ENCODE assay signal across 1 cellular context in the genomic region with DNA sequence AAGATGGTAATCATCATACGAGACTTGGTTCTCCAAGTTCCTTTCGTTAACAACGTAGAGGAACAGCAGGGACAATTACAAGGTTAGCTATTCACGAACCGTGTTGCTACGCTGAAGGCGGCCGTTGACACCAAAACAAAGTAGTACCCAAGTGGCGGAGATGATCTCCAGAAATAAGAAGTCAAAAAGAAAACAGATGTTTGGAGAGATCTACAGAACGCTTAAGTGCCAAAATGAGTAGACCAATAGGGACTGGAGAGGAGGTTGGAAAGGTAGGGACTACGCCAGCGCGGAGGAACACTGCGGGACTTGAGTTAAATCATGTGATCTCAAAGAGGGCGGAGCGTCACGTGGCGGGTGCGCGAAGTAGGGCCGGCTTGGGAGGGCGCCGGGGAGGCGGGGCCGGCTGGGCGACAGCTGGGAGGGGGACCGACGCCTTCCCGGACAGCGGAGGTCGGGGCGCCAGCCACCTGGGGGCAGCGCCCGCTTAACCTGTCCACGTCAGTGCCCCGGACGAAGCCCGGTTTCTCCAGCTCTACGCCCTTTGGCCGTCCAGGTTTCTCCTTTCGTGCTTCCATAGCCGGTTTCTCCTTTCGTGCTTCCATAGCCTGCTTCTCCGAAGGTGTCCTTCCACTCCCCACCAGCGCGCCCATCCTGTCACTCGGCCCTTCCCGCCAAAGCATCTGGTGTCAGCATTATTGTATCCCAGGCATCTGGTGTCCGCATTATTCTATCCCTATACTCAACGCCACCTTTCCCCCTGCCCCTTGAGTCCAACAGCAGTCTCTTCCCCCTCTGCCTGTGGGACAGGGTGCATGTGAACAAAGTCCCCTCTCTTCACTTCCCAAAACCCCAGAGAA.
TF ChIP-seq lines count a peak whose summit lies in the region.

No MANE protein-coding gene starts in this region.

TF ChIP-seq in K562, 482 proteins besides CTCF, POLR2A, EP300 and RAD21 (continued from another document and continues in another):
- TF ChIP-seq, protein P1, sequence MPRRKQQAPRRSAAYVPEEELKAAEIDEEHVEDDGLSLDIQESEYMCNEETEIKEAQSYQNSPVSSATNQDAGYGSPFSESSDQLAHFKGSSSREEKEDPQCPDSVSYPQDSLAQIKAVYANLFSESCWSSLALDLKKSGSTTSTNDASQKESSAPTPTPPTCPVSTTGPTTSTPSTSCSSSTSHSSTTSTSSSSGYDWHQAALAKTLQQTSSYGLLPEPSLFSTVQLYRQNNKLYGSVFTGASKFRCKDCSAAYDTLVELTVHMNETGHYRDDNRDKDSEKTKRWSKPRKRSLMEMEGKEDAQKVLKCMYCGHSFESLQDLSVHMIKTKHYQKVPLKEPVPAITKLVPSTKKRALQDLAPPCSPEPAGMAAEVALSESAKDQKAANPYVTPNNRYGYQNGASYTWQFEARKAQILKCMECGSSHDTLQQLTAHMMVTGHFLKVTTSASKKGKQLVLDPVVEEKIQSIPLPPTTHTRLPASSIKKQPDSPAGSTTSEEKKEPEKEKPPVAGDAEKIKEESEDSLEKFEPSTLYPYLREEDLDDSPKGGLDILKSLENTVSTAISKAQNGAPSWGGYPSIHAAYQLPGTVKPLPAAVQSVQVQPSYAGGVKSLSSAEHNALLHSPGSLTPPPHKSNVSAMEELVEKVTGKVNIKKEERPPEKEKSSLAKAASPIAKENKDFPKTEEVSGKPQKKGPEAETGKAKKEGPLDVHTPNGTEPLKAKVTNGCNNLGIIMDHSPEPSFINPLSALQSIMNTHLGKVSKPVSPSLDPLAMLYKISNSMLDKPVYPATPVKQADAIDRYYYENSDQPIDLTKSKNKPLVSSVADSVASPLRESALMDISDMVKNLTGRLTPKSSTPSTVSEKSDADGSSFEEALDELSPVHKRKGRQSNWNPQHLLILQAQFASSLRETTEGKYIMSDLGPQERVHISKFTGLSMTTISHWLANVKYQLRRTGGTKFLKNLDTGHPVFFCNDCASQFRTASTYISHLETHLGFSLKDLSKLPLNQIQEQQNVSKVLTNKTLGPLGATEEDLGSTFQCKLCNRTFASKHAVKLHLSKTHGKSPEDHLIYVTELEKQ (CRISPR knock-in tag; IDR thresholded peaks at IDR 0.05), result no peak
- TF ChIP-seq SIRT6 (IDR thresholded peaks at IDR 0.05; ENCODE audit: low read depth, low read length) (no peak), PURB (CRISPR knock-in tag; IDR thresholded peaks at IDR 0.05; ENCODE audit: low read depth) (no peak), CBX8 (IDR thresholded peaks at IDR 0.05; ENCODE audit: borderline replicate concordance, extremely low read depth, low read depth, low read length, poor library complexity, severe bottlenecking) (no peak), ZNF24 (IDR thresholded peaks at IDR 0.05) (0 out of 2 replicates have a peak, but pooled peaks have one; percentile 92), SMARCA4 (IDR thresholded peaks at IDR 0.05) (no peak), PATZ1 (CRISPR knock-in tag; IDR thresholded peaks at IDR 0.05; ENCODE audit: borderline replicate concordance) (no peak), RBFOX2 (IDR thresholded peaks at IDR 0.05; ENCODE audit: low read depth, low read length) (no peak), IRF2 (CRISPR knock-in tag; IDR thresholded peaks at IDR 0.05) (no peak), ZNF224 (CRISPR knock-in tag; IDR thresholded peaks at IDR 0.05) (no peak), TCF7L2 (IDR thresholded peaks at IDR 0.05; ENCODE audit: low read depth, low read length) (no peak), BCL6 (CRISPR knock-in tag; IDR thresholded peaks at IDR 0.05) (no peak), KAT7 (CRISPR knock-in tag; IDR thresholded peaks at IDR 0.05; ENCODE audit: borderline replicate concordance) (peak; percentile 40; the same call in 1 of the 2 replicates), ZNF699 (CRISPR knock-in tag; IDR thresholded peaks at IDR 0.05; ENCODE audit: insufficient replicate concordance) (no peak), CBFA2T3 (IDR thresholded peaks at IDR 0.05) (no peak), NFRKB (IDR thresholded peaks at IDR 0.05; ENCODE audit: low read depth) (peak; percentile 84), CCAR2 (IDR thresholded peaks at IDR 0.05; ENCODE audit: low read depth, low read length) (no peak), ETV1 (tag; conservative IDR thresholded peaks at IDR 0.05; ENCODE audit: low read depth) (peak; percentile 12; the same call in 1 of the 2 replicates), RNF2 (IDR thresholded peaks at IDR 0.05) (no peak), COPS2 (conservative IDR thresholded peaks at IDR 0.05) (no peak), HLTF (IDR thresholded peaks at IDR 0.05) (no peak), ZNF584 (CRISPR knock-in tag; IDR thresholded peaks at IDR 0.05; ENCODE audit: low read depth) (no peak), MYNN (IDR thresholded peaks at IDR 0.05) (peak; percentile 70), MYNN (CRISPR knock-in tag; IDR thresholded peaks at IDR 0.05) (no peak), TFE3 (CRISPR knock-in tag; IDR thresholded peaks at IDR 0.05) (peak; percentile 97), E2F5 (CRISPR knock-in tag; IDR thresholded peaks at IDR 0.05) (no peak), ZNF408 (CRISPR knock-in tag; IDR thresholded peaks at IDR 0.05; ENCODE audit: low read depth) (no peak), ETV5 (CRISPR knock-in tag; IDR thresholded peaks at IDR 0.05; ENCODE audit: low read depth) (no peak), ZNF282 (CRISPR knock-in tag; IDR thresholded peaks at IDR 0.05) (no peak), CREB5 (CRISPR knock-in tag; IDR thresholded peaks at IDR 0.05) (0 out of 2 replicates have a peak, but pooled peaks have one; percentile 28)
- TF ChIP-seq, protein P2, sequence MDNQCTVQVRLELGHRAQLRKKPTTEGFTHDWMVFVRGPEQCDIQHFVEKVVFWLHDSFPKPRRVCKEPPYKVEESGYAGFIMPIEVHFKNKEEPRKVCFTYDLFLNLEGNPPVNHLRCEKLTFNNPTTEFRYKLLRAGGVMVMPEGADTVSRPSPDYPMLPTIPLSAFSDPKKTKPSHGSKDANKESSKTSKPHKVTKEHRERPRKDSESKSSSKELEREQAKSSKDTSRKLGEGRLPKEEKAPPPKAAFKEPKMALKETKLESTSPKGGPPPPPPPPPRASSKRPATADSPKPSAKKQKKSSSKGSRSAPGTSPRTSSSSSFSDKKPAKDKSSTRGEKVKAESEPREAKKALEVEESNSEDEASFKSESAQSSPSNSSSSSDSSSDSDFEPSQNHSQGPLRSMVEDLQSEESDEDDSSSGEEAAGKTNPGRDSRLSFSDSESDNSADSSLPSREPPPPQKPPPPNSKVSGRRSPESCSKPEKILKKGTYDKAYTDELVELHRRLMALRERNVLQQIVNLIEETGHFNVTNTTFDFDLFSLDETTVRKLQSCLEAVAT (IDR thresholded peaks at IDR 0.05), result peak; percentile 24 to 68; a peak in 1 of 4 replicates
- TF ChIP-seq, protein P3, sequence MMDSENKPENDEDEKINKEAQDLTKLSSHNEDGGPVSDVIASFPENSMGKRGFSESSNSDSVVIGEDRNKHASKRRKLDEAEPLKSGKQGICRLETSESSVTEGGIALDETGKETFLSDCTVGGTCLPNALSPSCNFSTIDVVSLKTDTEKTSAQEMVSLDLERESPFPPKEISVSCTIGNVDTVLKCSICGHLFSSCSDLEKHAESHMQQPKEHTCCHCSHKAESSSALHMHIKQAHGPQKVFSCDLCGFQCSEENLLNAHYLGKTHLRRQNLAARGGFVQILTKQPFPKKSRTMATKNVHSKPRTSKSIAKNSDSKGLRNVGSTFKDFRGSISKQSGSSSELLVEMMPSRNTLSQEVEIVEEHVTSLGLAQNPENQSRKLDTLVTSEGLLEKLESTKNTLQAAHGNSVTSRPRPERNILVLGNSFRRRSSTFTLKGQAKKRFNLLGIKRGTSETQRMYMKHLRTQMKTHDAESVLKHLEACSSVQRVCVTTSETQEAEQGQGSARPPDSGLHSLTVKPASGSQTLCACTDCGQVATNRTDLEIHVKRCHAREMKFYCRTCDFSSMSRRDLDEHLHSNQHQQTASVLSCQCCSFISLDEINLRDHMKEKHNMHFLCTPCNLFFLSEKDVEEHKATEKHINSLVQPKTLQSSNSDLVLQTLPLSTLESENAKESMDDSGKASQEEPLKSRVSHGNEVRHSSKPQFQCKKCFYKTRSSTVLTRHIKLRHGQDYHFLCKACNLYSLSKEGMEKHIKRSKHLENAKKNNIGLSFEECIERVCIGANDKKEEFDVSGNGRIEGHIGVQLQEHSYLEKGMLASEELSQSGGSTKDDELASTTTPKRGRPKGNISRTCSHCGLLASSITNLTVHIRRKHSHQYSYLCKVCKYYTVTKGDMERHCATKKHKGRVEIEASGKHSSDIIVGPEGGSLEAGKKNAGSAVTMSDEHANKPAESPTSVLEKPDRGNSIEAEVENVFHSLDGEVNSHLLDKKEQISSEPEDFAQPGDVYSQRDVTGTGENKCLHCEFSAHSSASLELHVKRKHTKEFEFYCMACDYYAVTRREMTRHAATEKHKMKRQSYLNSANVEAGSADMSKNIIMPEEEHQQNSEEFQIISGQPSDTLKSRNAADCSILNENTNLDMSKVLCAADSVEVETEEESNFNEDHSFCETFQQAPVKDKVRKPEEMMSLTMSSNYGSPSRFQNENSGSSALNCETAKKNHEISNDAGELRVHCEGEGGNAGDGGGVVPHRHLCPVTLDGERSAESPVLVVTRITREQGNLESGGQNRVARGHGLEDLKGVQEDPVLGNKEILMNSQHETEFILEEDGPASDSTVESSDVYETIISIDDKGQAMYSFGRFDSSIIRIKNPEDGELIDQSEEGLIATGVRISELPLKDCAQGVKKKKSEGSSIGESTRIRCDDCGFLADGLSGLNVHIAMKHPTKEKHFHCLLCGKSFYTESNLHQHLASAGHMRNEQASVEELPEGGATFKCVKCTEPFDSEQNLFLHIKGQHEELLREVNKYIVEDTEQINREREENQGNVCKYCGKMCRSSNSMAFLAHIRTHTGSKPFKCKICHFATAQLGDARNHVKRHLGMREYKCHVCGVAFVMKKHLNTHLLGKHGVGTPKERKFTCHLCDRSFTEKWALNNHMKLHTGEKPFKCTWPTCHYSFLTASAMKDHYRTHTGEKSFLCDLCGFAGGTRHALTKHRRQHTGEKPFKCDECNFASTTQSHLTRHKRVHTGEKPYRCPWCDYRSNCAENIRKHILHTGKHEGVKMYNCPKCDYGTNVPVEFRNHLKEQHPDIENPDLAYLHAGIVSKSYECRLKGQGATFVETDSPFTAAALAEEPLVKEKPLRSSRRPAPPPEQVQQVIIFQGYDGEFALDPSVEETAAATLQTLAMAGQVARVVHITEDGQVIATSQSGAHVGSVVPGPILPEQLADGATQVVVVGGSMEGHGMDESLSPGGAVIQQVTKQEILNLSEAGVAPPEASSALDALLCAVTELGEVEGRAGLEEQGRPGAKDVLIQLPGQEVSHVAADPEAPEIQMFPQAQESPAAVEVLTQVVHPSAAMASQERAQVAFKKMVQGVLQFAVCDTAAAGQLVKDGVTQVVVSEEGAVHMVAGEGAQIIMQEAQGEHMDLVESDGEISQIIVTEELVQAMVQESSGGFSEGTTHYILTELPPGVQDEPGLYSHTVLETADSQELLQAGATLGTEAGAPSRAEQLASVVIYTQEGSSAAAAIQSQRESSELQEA (IDR thresholded peaks at IDR 0.05; ENCODE audit: low read depth), result no peak
- TF ChIP-seq, protein P4, sequence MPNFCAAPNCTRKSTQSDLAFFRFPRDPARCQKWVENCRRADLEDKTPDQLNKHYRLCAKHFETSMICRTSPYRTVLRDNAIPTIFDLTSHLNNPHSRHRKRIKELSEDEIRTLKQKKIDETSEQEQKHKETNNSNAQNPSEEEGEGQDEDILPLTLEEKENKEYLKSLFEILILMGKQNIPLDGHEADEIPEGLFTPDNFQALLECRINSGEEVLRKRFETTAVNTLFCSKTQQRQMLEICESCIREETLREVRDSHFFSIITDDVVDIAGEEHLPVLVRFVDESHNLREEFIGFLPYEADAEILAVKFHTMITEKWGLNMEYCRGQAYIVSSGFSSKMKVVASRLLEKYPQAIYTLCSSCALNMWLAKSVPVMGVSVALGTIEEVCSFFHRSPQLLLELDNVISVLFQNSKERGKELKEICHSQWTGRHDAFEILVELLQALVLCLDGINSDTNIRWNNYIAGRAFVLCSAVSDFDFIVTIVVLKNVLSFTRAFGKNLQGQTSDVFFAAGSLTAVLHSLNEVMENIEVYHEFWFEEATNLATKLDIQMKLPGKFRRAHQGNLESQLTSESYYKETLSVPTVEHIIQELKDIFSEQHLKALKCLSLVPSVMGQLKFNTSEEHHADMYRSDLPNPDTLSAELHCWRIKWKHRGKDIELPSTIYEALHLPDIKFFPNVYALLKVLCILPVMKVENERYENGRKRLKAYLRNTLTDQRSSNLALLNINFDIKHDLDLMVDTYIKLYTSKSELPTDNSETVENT (CRISPR knock-in tag; IDR thresholded peaks at IDR 0.05), result no peak
